ENCODE assay signal across 24 cellular contexts in the genomic region with DNA sequence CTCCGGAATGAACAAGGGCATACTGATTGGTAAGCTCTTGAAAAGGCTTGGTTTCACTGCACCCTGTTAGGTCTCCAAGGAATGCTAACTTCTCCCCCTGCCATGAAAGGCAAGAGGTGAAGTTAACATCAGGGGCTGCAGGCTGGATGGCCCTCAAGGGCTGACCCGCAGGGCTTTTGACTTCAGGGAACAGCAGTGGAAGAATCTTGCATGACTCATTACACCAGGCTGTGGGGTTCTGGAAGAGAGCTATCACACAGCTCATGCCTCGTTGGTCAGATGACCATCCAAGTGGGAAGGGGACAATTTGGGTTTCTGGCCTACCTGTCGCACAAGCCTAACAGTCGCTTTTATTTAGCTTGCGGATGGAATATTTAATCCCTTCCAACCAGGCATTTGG.
"Had no signal": no experiment of that assay in that cellular context is flagged by ENCODE, and none has a peak within 500 bp of the region (broad histone marks: within the 10 kb centered on the region; RNA-seq: fewer than 3 reads in every experiment).

No MANE protein-coding gene starts in this region.

- H3K27me3 ChIP-seq: hepatocyte, transverse colon, vagina had no signal

- H3K9me3 Mint-ChIP-seq: activated naive CD8-positive, alpha-beta T cell treated with anti-CD3 and anti-CD28 coated beads, Interleukin-2, amount 50 U/mL, for 24 hours; brain; memory B cell; stimulated activated memory B cell treated with anti-CD40 and anti-IgM and Interleukin-4, amounts not matched to agents 10 μg/mL and 1 μg/mL and 100 μg/mL, for 72 hours had no signal

- H3K27ac ChIP-seq: hepatocyte, vagina, WERI-Rb-1 had no signal

- H3K4me1 Mint-ChIP-seq: brain; memory B cell; stimulated activated memory B cell treated with anti-CD40 and anti-IgM and Interleukin-4, amounts not matched to agents 10 μg/mL and 1 μg/mL and 100 μg/mL, for 72 hours had no signal

- H2AFZ ChIP-seq: hepatocyte had no signal

- ATAC-seq: activated CD8-positive, alpha-beta T cell treated with anti-CD3 and anti-CD28 coated beads, Interleukin-2, amount 10 ng/mL, durations not matched to agents 7 days and 5 days; activated naive CD8-positive, alpha-beta T cell treated with anti-CD3 and anti-CD28 coated beads, Interleukin-2, amount 50 U/mL, for 24 hours; left cardiac atrium; sciatic nerve; stimulated activated memory B cell treated with anti-CD40 and anti-IgM and Interleukin-4, amounts not matched to agents 10 μg/mL and 1 μg/mL and 100 μg/mL, for 72 hours had no signal

- H3K4me1 ChIP-seq: vagina had no signal

- H3K36me3 ChIP-seq: transverse colon, vagina, WERI-Rb-1 had no signal

- H3K9me3 ChIP-seq: transverse colon, vagina had no signal

- H3K36me3 Mint-ChIP-seq: brain; memory B cell; stimulated activated memory B cell treated with anti-CD40 and anti-IgM and Interleukin-4, amounts not matched to agents 10 μg/mL and 1 μg/mL and 100 μg/mL, for 72 hours had no signal

- DNase-seq: activated CD4-positive, alpha-beta T cell treated with anti-CD3 and anti-CD28 coated beads, Interleukin-2, amount 50 U/mL, for 1 hour; activated CD4-positive, CD25-positive, alpha-beta regulatory T cell treated with anti-CD3 and anti-CD28 coated beads, Interleukin-2, amount 50 U/mL, for 72 hours; activated CD8-positive, alpha-beta T cell treated with anti-CD3 and anti-CD28 coated beads, Interleukin-2, amount 10 ng/mL, durations not matched to agents 7 days and 5 days; activated gamma-delta T cell; activated naive CD4-positive, alpha-beta T cell treated with anti-CD3 and anti-CD28 coated beads, Interleukin-2, amount 50 U/mL, for 16 hours; activated naive CD8-positive, alpha-beta T cell treated with anti-CD3 and anti-CD28 coated beads, Interleukin-2, amount 50 U/mL, for 24 hours; anterior cingulate cortex; central memory CD4-positive, alpha-beta T cell; effector memory CD4-positive, alpha-beta T cell; foreskin melanocyte; glutamatergic neuron; left cardiac atrium; occipital lobe; stimulated activated CD4-positive, alpha-beta T cell treated with anti-CD3 and anti-CD28 coated beads, Interleukin-15, amount 100 ng/mL, for 24 hours; transverse colon; WERI-Rb-1 had no signal

- H3K27me3 Mint-ChIP-seq: activated naive CD8-positive, alpha-beta T cell treated with anti-CD3 and anti-CD28 coated beads, Interleukin-2, amount 50 U/mL, for 24 hours; memory B cell had no signal

- H3K79me2 ChIP-seq: hepatocyte had no signal

- H3K4me2 ChIP-seq: hepatocyte, smooth muscle cell had no signal

- H3K27ac Mint-ChIP-seq: activated CD8-positive, alpha-beta T cell treated with anti-CD3 and anti-CD28 coated beads, Interleukin-2, amount 10 ng/mL, durations not matched to agents 7 days and 5 days; activated naive CD8-positive, alpha-beta T cell treated with anti-CD3 and anti-CD28 coated beads, Interleukin-2, amount 50 U/mL, for 24 hours; activated T-helper 1 cell treated with anti-CD3 and anti-CD28 coated beads, Interleukin-12 subunit alpha, Interleukin-12 subunit beta, Interleukin-2, Interleukin-4 antibody, amounts not matched to agents 30 ng/mL and 10 ng/mL and 1 ng/mL, durations not matched to agents 14 hours and 24 hours and 36 hours; brain; memory B cell; stimulated activated memory B cell treated with anti-CD40 and anti-IgM and Interleukin-4, amounts not matched to agents 10 μg/mL and 1 μg/mL and 100 μg/mL, for 72 hours had no signal

- H3K4me3 Mint-ChIP-seq: activated CD8-positive, alpha-beta T cell treated with anti-CD3 and anti-CD28 coated beads, Interleukin-2, amount 10 ng/mL, durations not matched to agents 7 days and 5 days; activated naive CD8-positive, alpha-beta T cell treated with anti-CD3 and anti-CD28 coated beads, Interleukin-2, amount 50 U/mL, for 24 hours; activated T-helper 1 cell treated with anti-CD3 and anti-CD28 coated beads, Interleukin-12 subunit alpha, Interleukin-12 subunit beta, Interleukin-2, Interleukin-4 antibody, amounts not matched to agents 30 ng/mL and 10 ng/mL and 1 ng/mL, durations not matched to agents 14 hours and 24 hours and 36 hours; brain; memory B cell; stimulated activated memory B cell treated with anti-CD40 and anti-IgM and Interleukin-4, amounts not matched to agents 10 μg/mL and 1 μg/mL and 100 μg/mL, for 72 hours had no signal

- H3K4me3 ChIP-seq: hepatocyte, smooth muscle cell, transverse colon, vagina had no signal
